Comparison of ENCODE assay signal across 35 cellular contexts in genomic region chr14:98462908-98463307, GRCh38.
"Had no signal": no experiment of that assay in that cellular context is flagged by ENCODE, and none has a peak within 500 bp of the region (broad histone marks: within the 10 kb centered on the region; RNA-seq: fewer than 3 reads in every experiment).

No MANE protein-coding gene starts in this region.

- H3K4me3 ChIP-seq: adrenal gland, body of pancreas, breast epithelium, cardiac muscle cell had no signal

- FAIRE-seq: astrocyte, TTC549 had no signal

- H3K9me3 ChIP-seq: adrenal gland, body of pancreas, breast epithelium had no signal

- H3K4me1 ChIP-seq: adrenal gland, body of pancreas, breast epithelium had no signal

- ATAC-seq: activated CD8-positive, alpha-beta T cell treated with anti-CD3 and anti-CD28 coated beads for 36 hours; activated naive CD4-positive, alpha-beta T cell treated with anti-CD3 and anti-CD28 coated beads, Interleukin-2, amount 50 U/mL, for 72 hours; activated T-cell treated with anti-CD3 and anti-CD28 coated beads, Interleukin-2, amount 50 U/mL, for 4 hours; activated T-cell treated with anti-CD3 and anti-CD28 coated beads, Interleukin-2, amount 50 U/mL, for 72 hours; activated T-helper 17 cell treated with anti-CD3 and anti-CD28 coated beads, Interleukin-2, amount 50 U/mL, for 72 hours; body of pancreas had no signal

- H3K27ac ChIP-seq: adrenal gland, body of pancreas, brain microvascular endothelial cell, breast epithelium, cardiac muscle cell, VCaP had no signal

- H3K36me3 ChIP-seq: adrenal gland, brain microvascular endothelial cell, breast epithelium, cardiac muscle cell had no signal

- H3K27me3 ChIP-seq: adrenal gland, body of pancreas, brain microvascular endothelial cell, breast epithelium, cardiac muscle cell had no signal

- DNase-seq: activated B cell treated with CpG ODN at 0.5 μM for 24 hours; activated CD4-positive, alpha-beta memory T cell treated with anti-CD3 and anti-CD28 coated beads for 36 hours; activated CD4-positive, alpha-beta T cell treated with anti-CD3 and anti-CD28 coated beads for 4 hours; activated CD4-positive, alpha-beta T cell treated with anti-CD3 and anti-CD28 coated beads, Interleukin-2, amount 10 ng/mL, durations not matched to agents 24 days and 14 days; activated CD4-positive, alpha-beta T cell treated with anti-CD3 and anti-CD28 coated beads, Interleukin-2, amount 50 U/mL, for 1 hour; activated CD4-positive, alpha-beta T cell treated with anti-CD3 and anti-CD28 coated beads, Interleukin-2, amount 50 U/mL, for 4 hours; activated CD4-positive, CD25-positive, alpha-beta regulatory T cell treated with anti-CD3 and anti-CD28 coated beads, Interleukin-2, amount 50 U/mL, for 72 hours; activated CD8-positive, alpha-beta memory T cell treated with anti-CD3 and anti-CD28 coated beads, Interleukin-2, amount 50 U/mL, for 4 hours; activated CD8-positive, alpha-beta T cell treated with anti-CD3 and anti-CD28 coated beads for 36 hours; activated effector memory CD4-positive, alpha-beta T cell treated with anti-CD3 and anti-CD28 coated beads, Interleukin-2, amount 50 U/mL, for 16 hours; activated gamma-delta T cell treated with Interleukin-2 at 50 U/mL for 16 hours; activated naive CD4-positive, alpha-beta T cell; activated naive CD4-positive, alpha-beta T cell treated with anti-CD3 and anti-CD28 coated beads for 36 hours; activated naive CD4-positive, alpha-beta T cell treated with anti-CD3 and anti-CD28 coated beads, Interleukin-2, amount 50 U/mL, for 16 hours; activated naive CD8-positive, alpha-beta T cell treated with anti-CD3 and anti-CD28 coated beads for 36 hours; activated T-cell treated with anti-CD3 and anti-CD28 coated beads for 4 hours; activated T-cell treated with anti-CD3 and anti-CD28 coated beads, Interleukin-2, amount 50 U/mL, for 1 hour; activated T-cell treated with anti-CD3 and anti-CD28 coated beads, Interleukin-2, amount 50 U/mL, for 4 hours; activated T-cell treated with anti-CD3 and anti-CD28 coated beads, Interleukin-2, amount 50 U/mL, for 72 hours; adrenal gland; amniotic stem cell; aorta; body of pancreas; brain microvascular endothelial cell; central memory CD4-positive, alpha-beta T cell; T-helper 1 cell; T-helper 2 cell; T-helper 9 cell had no signal
